In genomic region chr16:67931712-67932461, GRCh38 we compare ENCODE assay signal across 12 cellular contexts. TPM values are rescaled to one million over a fixed set of nuclear protein-coding genes. Genes with fewer than 3 reads are reported as not detected.
DNase-seq lines count a peak whose midpoint lies in the region; ATAC-seq, FAIRE-seq and TF ChIP-seq lines count a peak whose summit lies in the region.
"Had no signal": no experiment of that assay in that cellular context is flagged by ENCODE, and none has a peak within 500 bp of the region (broad histone marks: within the 10 kb centered on the region; RNA-seq: fewer than 3 reads in every experiment).

TSS of gene CTRL (minus strand) at chr16:67931862. CDS start at chr16:67931852, 10 bp downstream.

- H3K9me2 ChIP-seq in PC-3 (replicated peaks; ENCODE audit: low read length) = no peaks in the 10 kb centered on the region

- H3K27me3 Mint-ChIP-seq in Caco-2 (ENCODE audit: insufficient read depth, unreplicated experiment) = no peaks in the 10 kb centered on the region
- H3K27me3 Mint-ChIP-seq in activated naive CD8-positive, alpha-beta T cell treated with anti-CD3 and anti-CD28 coated beads, Interleukin-2, amount 50 U/mL, for 24 hours = no peaks in the 10 kb centered on the region

- no peaks in the 10 kb centered on the region for H3K27me3 ChIP-seq in Caco-2 (replicated peaks; ENCODE audit: control insufficient read depth, insufficient read depth, low read length)
- H3K27me3 ChIP-seq in keratinocyte (ENCODE audit: control insufficient read depth, extremely low read depth, insufficient read depth, low read length) = no peaks in the 10 kb centered on the region
- H3K27me3 ChIP-seq in PC-3 (ENCODE audit: low read length) = no peaks in the 10 kb centered on the region
- H3K27me3 ChIP-seq: stomach had no signal

- no peak within 1 kb of the TSS for H3K27ac Mint-ChIP-seq in Caco-2 (ENCODE audit: unreplicated experiment)
- peak within 1 kb of the TSS; percentile 54 for H3K27ac Mint-ChIP-seq in activated naive CD8-positive, alpha-beta T cell treated with anti-CD3 and anti-CD28 coated beads, Interleukin-2, amount 50 U/mL, for 24 hours

- H3K4me3 ChIP-seq in AG09309 (ENCODE audit: control insufficient read depth, low read depth, low read length) = no peak within 1 kb of the TSS
- H3K4me3 ChIP-seq in Caco-2 (ENCODE audit: low read depth, low read length) = no peak within 1 kb of the TSS
- no peak within 1 kb of the TSS for H3K4me3 ChIP-seq in keratinocyte (ENCODE audit: control insufficient read depth in 2 of 3, extremely low read depth in 1 of 3, insufficient read depth in 2 of 3, low read depth in 1 of 3, low read length in 3 of 3)
- H3K4me3 ChIP-seq in PC-3 (ENCODE audit: low read length) = no peak within 1 kb of the TSS
- H3K4me3 ChIP-seq: stomach had no signal

- H4K20me1 ChIP-seq in keratinocyte (ENCODE audit: control insufficient read depth, extremely low read depth, insufficient read depth, low read length) = peaks cover 3% of the 10 kb centered on the region
- no peaks in the 10 kb centered on the region for H4K20me1 ChIP-seq in PC-3 (ENCODE audit: low read length)

- no peak for ATAC-seq in activated naive CD8-positive, alpha-beta T cell treated with anti-CD3 and anti-CD28 coated beads, Interleukin-2, amount 50 U/mL, for 24 hours
- no peak for ATAC-seq in GM18520 (IDR thresholded peaks at IDR 0.05; ENCODE audit: unreplicated experiment)
- no peak for ATAC-seq in PC-3
- no peak for ATAC-seq in GM21717 (IDR thresholded peaks at IDR 0.05; ENCODE audit: unreplicated experiment)
- ATAC-seq in GM18868 (IDR thresholded peaks at IDR 0.05; ENCODE audit: unreplicated experiment) = no peak

- H3K9me3 Mint-ChIP-seq in Caco-2 (ENCODE audit: unreplicated experiment) = no peaks in the 10 kb centered on the region
- H3K9me3 Mint-ChIP-seq in activated naive CD8-positive, alpha-beta T cell treated with anti-CD3 and anti-CD28 coated beads, Interleukin-2, amount 50 U/mL, for 24 hours = no peaks in the 10 kb centered on the region

- peak; percentile 12 for TF ChIP-seq CTCF in AG09309 (IDR thresholded peaks at IDR 0.05; ENCODE audit: control insufficient read depth, insufficient read depth, low read depth, low read length, missing control alignments)
- peak; percentile 44 to 50 for TF ChIP-seq CTCF in Caco-2 (IDR thresholded peaks at IDR 0.05; ENCODE audit: insufficient read depth in 1 of 2, low read depth in 1 of 2, low read length in 1 of 2, severe bottlenecking in 1 of 2, unreplicated experiment in 1 of 2)
- TF ChIP-seq CTCF in keratinocyte (optimal IDR thresholded peaks at IDR 0.05 in 1 of 3, IDR thresholded peaks at IDR 0.05 in 1 of 3, conservative IDR thresholded peaks at IDR 0.05 in 1 of 3; ENCODE audit: extremely low read depth in 1 of 3, insufficient read depth in 2 of 3, low read length in 3 of 3) = peak in 2 of 3 experiments; percentile 19 to 21
- no peak for TF ChIP-seq CTCF in PC-3 (conservative IDR thresholded peaks at IDR 0.05; ENCODE audit: low read depth, low read length)

- H3K36me3 Mint-ChIP-seq in Caco-2 (ENCODE audit: insufficient read depth, unreplicated experiment) = peaks cover 57% of the 10 kb centered on the region
- H3K36me3 Mint-ChIP-seq in activated naive CD8-positive, alpha-beta T cell treated with anti-CD3 and anti-CD28 coated beads, Interleukin-2, amount 50 U/mL, for 24 hours (ENCODE audit: low read depth) = peaks cover 36% of the 10 kb centered on the region

- H3K4me1 Mint-ChIP-seq in Caco-2 (ENCODE audit: low read depth, unreplicated experiment) = peaks cover 21% of the 10 kb centered on the region
- H3K4me1 Mint-ChIP-seq in activated naive CD8-positive, alpha-beta T cell treated with anti-CD3 and anti-CD28 coated beads, Interleukin-2, amount 50 U/mL, for 24 hours = peaks cover 17% of the 10 kb centered on the region

- dilution Hi-C loops in keratinocyte (cut with MboI; ENCODE audit: extremely low pct_ligation_motif_present, low sequenced_read_pairs) = no loop called here

- no peak within 1 kb of the TSS for H3K4me3 Mint-ChIP-seq in Caco-2 (ENCODE audit: unreplicated experiment)
- no peak within 1 kb of the TSS for H3K4me3 Mint-ChIP-seq in activated naive CD8-positive, alpha-beta T cell treated with anti-CD3 and anti-CD28 coated beads, Interleukin-2, amount 50 U/mL, for 24 hours

- H3F3A ChIP-seq in PC-3 (ENCODE audit: low read length, unreplicated experiment) = no peaks in the 10 kb centered on the region

- FAIRE-seq in keratinocyte (lab: Jason Lieb, UNC) = no peak

- H3K4me1 ChIP-seq in Caco-2 (peaks cover 11% of the 10 kb centered on the region), keratinocyte (ENCODE audit: control insufficient read depth, extremely low read depth, insufficient read depth, low read length) (peaks cover 21% of the 10 kb centered on the region), PC-3 (ENCODE audit: insufficient read depth, low read length) (peaks cover 12% of the 10 kb centered on the region)

- H3K27ac ChIP-seq in keratinocyte (ENCODE audit: control insufficient read depth, insufficient read depth, low read length) (no peak within 1 kb of the TSS), PC-3 (ENCODE audit: low read length) (no peak within 1 kb of the TSS)
- H3K27ac ChIP-seq: stomach had no signal

- H3K4me2 ChIP-seq in keratinocyte (ENCODE audit: control insufficient read depth, extremely low read depth, insufficient read depth, low read depth, low read length) (no peak within 1 kb of the TSS), PC-3 (ENCODE audit: low read length) (no peak within 1 kb of the TSS)

- H3K36me3 ChIP-seq in Caco-2 (ENCODE audit: control insufficient read depth, insufficient read depth, low read length) (peaks cover 8% of the 10 kb centered on the region), keratinocyte (ENCODE audit: control insufficient read depth in 2 of 2, extremely low read depth in 1 of 2, insufficient read depth in 2 of 2, low read length in 2 of 2) (peaks cover 16 to 20% of the 10 kb centered on the region in 2 experiments), PC-3 (ENCODE audit: low read depth, low read length) (no peaks in the 10 kb centered on the region)

- no peaks in the 10 kb centered on the region for H3K9me3 ChIP-seq in Caco-2
- H3K9me3 ChIP-seq in keratinocyte (ENCODE audit: control insufficient read depth, low read depth, low read length) = no peaks in the 10 kb centered on the region
- H3K9me3 ChIP-seq in PC-3 (ENCODE audit: low read length) = no peaks in the 10 kb centered on the region
- H3K9me3 ChIP-seq: stomach had no signal

- intact Hi-C loops in Caco-2 (cut with micrococcal nuclease; ENCODE audit: unreplicated experiment) (loop anchor here (10.0 kb wide), 1 partner anchor 407 kb away; the partner anchor contains the start of gene RIPOR1), PC-3 (cut with micrococcal nuclease) (no loop called here)

- H3K9me1 ChIP-seq in keratinocyte (ENCODE audit: control insufficient read depth, extremely low read depth, insufficient read depth, low read length) = no peaks in the 10 kb centered on the region

- BruUV-seq in Caco-2 (replicated peaks; lab: Mats Ljungman, UMichigan) (no TSS peak), PC-3 (replicated peaks; lab: Mats Ljungman, UMichigan) (no TSS peak)

- POLR2A ChIA-PET in Caco-2 (lab: Charles Lee) = no interaction called here
- POLR2A ChIA-PET in PC-3 (lab: Charles Lee; ENCODE audit: unreplicated experiment) = no interaction called here

- H2AFZ ChIP-seq in keratinocyte (ENCODE audit: control insufficient read depth, low read length) = no peak within 1 kb of the TSS
- H2AFZ ChIP-seq in PC-3 (ENCODE audit: low read length) = no peak within 1 kb of the TSS

- no peak within 1 kb of the TSS for H3K9ac ChIP-seq in keratinocyte (ENCODE audit: control insufficient read depth, extremely low read depth, insufficient read depth, low read length)
- H3K9ac ChIP-seq in PC-3 (ENCODE audit: low read length) = no peak within 1 kb of the TSS

- H3K79me2 ChIP-seq in keratinocyte (ENCODE audit: control insufficient read depth, insufficient read depth, low read length) = peaks cover 5% of the 10 kb centered on the region
- peaks cover 24% of the 10 kb centered on the region for H3K79me2 ChIP-seq in PC-3 (ENCODE audit: low read length)

- DNase-seq in AG09309 (ENCODE audit: low read depth) (no peak), Caco-2 (peak in 1 of 2 experiments; percentile 62), keratinocyte (ENCODE audit: low read depth, low spot score) (no peak), PC-3 (no peak)
- no peak for DNase-seq in activated naive CD8-positive, alpha-beta T cell treated with anti-CD3 and anti-CD28 coated beads, Interleukin-2, amount 50 U/mL, for 24 hours
- DNase-seq: caudate nucleus; NCI-H187; stimulated activated CD4-positive, alpha-beta T cell treated with anti-CD3 and anti-CD28 coated beads, Interleukin-4, amount 100 ng/mL, for 1 hour; stomach had no signal

- CTCF ChIA-PET in Caco-2 (lab: Charles Lee) = interaction anchor here (0.5 to 1.9 kb wide), 2 partner anchors 49 to 116 kb away, joined by 7 to 11 read pairs; no protein-coding TSS in a partner anchor
- CTCF ChIA-PET in PC-3 (lab: Charles Lee) = no interaction called here

RNA-seq across cellular contexts. Expression of gene CTRL, which starts in this region (rescaled TPM):
- total RNA-seq in Caco-2 (2022) (0.66 and 2.3 TPM in 2 replicates), PC-3 (2014; rRNA removed) (0.98 and 1.6 TPM in 2 replicates)
- 0.10 to 0.46 TPM (median 0.33 TPM) in 3 replicates for polyA plus RNA-seq in keratinocyte
- polyA plus RNA-seq in keratinocyte (2011; ENCODE audit: low read depth) = 0.29 TPM
- 0.17 TPM in 1 of 2 replicates, not detected in the other for polyA plus RNA-seq in keratinocyte (2011; cell fraction: cytosol; rRNA removed)
- polyA plus RNA-seq in keratinocyte (2011; cell fraction: nucleus; rRNA removed) = 0.73 and 1.3 TPM in 2 replicates
- 0.39 and 0.62 TPM in 2 replicates for polyA plus RNA-seq in keratinocyte (2012; ENCODE audit: low replicate concordance)
- polyA minus RNA-seq in keratinocyte = 0.26 TPM in 1 of 3 replicates, not detected in the others
- polyA minus RNA-seq in keratinocyte (2011; cell fraction: cytosol; rRNA and poly(A)+ RNA removed) = not detected
- 0.70 TPM in 1 of 2 replicates, not detected in the other for polyA minus RNA-seq in keratinocyte (2011; cell fraction: nucleus; rRNA and poly(A)+ RNA removed)
